In the genomic region with DNA sequence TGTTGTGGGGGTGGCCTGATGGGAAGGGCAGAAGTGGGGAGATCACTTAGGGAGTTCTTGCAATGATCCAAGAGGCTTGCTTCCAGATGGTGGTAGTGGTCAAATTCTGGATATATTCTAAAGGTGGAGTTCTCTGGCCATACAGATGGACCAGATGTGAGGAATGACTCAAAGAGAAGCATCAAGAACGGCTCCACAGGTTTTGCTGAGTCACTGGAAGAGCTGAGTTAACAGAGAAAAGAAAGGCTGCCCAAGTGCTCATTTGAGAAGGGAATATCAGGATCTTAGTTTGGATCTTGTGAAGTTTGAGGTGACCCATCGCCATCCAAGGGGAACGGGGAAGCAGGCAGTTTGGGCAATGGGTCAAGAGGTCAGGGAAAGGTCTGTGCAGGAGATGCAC, we compare ENCODE assay signal across 1 cellular context.
TF ChIP-seq lines count a peak whose summit lies in the region.

No MANE protein-coding gene starts in this region.

TF ChIP-seq in HCT116, 20 proteins besides CTCF, POLR2A, EP300 and RAD21 (continued from another document):
- no peak for TF ChIP-seq FOSL1 (IDR thresholded peaks at IDR 0.05; ENCODE audit: low read depth)
